Comparison of ENCODE assay signal across 28 cellular contexts in the genomic region with DNA sequence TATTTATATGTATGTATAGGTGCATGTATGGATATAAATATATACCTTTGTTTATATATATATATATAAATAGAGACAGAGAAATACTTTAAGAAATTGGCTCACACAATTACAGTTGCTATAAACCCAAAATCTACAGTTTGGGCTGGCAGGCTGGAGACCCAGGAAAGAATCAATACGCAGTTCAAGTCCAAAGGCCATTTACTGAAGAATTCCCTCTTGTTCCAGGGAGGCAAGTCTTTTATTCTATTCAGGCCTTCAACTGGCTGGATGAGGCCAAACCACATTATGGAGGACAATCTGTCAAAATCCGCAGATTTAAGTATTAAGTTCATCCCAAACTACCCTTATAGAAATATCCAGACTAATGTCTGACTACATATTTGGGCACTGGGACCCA.
"Had no signal": no experiment of that assay in that cellular context is flagged by ENCODE, and none has a peak within 500 bp of the region (broad histone marks: within the 10 kb centered on the region; RNA-seq: fewer than 3 reads in every experiment).

No MANE protein-coding gene starts in this region.

- ATAC-seq: natural killer cell; psoas muscle; right cardiac atrium; sciatic nerve; stimulated activated memory B cell treated with anti-CD40 and anti-IgM and Interleukin-4, amounts not matched to agents 10 μg/mL and 1 μg/mL and 100 μg/mL, for 72 hours; stimulated activated naive CD8-positive, alpha-beta T cell treated with anti-CD3 and anti-CD28 coated beads, Interleukin-15, amount 100 ng/mL, for 72 hours; stimulated activated naive CD8-positive, alpha-beta T cell treated with anti-CD3 and anti-CD28 coated beads, Interleukin-15, Interleukin-2, amounts not matched to agents 100 U/mL and 50 U/mL, for 24 hours; upper lobe of right lung had no signal

- H3K4me3 ChIP-seq: neural progenitor cell, ovary, psoas muscle, skin epidermis, smooth muscle cell, spleen, suprapubic skin, testis, tibial artery, transverse colon, upper lobe of right lung, uterus had no signal

- H3K9me3 ChIP-seq: ovary, psoas muscle, suprapubic skin, testis, tibial artery, transverse colon, upper lobe of right lung, uterus had no signal

- H3K4me1 ChIP-seq: neural progenitor cell, parathyroid adenoma, psoas muscle, spleen, suprapubic skin, testis, transverse colon, upper lobe of right lung, uterus had no signal

- H3K27me3 ChIP-seq: neural progenitor cell, ovary, spleen, suprapubic skin, testis, tibial artery, transverse colon, upper lobe of right lung, uterus had no signal

- H3K36me3 ChIP-seq: neural progenitor cell, ovary, suprapubic skin, tibial artery, upper lobe of right lung, uterus had no signal

- DNase-seq: natural killer cell; occipital lobe; ovary; posterior cingulate gyrus; psoas muscle; right cardiac atrium; spleen; stimulated activated CD4-positive, alpha-beta T cell treated with anti-CD3 and anti-CD28 coated beads, Interleukin-12 subunit alpha, Interleukin-12 subunit beta, amount 100 ng/mL, for 4 hours; stimulated activated CD4-positive, alpha-beta T cell treated with anti-CD3 and anti-CD28 coated beads, Interleukin-1b, Interleukin-23, amount 100 ng/mL, for 48 hours; stimulated activated CD4-positive, alpha-beta T cell treated with anti-CD3 and anti-CD28 coated beads, Interleukin-4, amount 100 ng/mL, for 1 hour; stimulated activated CD4-positive, alpha-beta T cell treated with anti-CD3 and anti-CD28 coated beads, Interleukin-4, amount 100 ng/mL, for 4 hours; stimulated activated CD8-positive, alpha-beta memory T cell treated with anti-CD3 and anti-CD28 coated beads, Interleukin-4, amount 100 ng/mL, for 48 hours; stimulated activated naive CD4-positive, alpha-beta T cell; stimulated activated naive CD8-positive, alpha-beta T cell treated with anti-CD3 and anti-CD28 coated beads, Interleukin-15, amount 100 ng/mL, for 72 hours; stimulated activated naive CD8-positive, alpha-beta T cell treated with anti-CD3 and anti-CD28 coated beads, Interleukin-15, Interleukin-2, amounts not matched to agents 100 U/mL and 50 U/mL, for 24 hours; substantia nigra; testis; tibial artery; transverse colon; upper lobe of right lung; uterus had no signal

- H3K27ac ChIP-seq: neural progenitor cell, ovary, parathyroid adenoma, psoas muscle, skin epidermis, spleen, suprapubic skin, testis, tibial artery, transverse colon, upper lobe of right lung, uterus had no signal

- H3K9ac ChIP-seq: neural progenitor cell, parathyroid adenoma had no signal
